Comparison of ENCODE assay signal across 34 cellular contexts in the genomic region with DNA sequence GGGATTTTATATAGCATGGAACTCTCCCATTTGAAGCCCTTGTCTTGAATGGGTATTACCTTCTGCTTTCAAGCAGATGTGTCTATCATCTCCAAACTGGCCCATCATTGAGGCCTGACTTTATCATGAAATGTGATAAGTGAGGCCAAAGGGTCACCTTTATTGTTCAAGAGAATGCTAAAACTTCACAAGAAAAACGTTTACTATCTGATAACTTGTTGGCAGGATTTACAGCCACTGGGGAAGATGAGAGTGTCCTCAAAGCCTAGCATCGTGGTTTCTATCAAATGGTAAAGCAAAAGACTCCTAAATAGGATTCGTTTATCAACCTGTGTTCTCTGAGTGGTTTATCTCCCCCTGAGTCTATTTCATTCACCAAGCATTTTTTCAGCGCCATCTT.
"Had no signal": no experiment of that assay in that cellular context is flagged by ENCODE, and none has a peak within 500 bp of the region (broad histone marks: within the 10 kb centered on the region; RNA-seq: fewer than 3 reads in every experiment).

No MANE protein-coding gene starts in this region.

- H3K36me3 ChIP-seq: MG63 had no signal

- H3K9me3 ChIP-seq: MG63 had no signal

- H3K4me3 ChIP-seq: MG63 had no signal

- H3K27ac ChIP-seq: KMS-11 had no signal

- DNase-seq: Karpas-422, Kasumi-1, MG63, MM.1S, MV-4-11, NCI-H1048, NCI-H1092, NCI-H1092 treated with DMSO at 0.1 percent for 48 hours, NCI-H1105, NCI-H1105 treated with DMSO at 0.1 percent for 48 hours, NCI-H1417, NCI-H1417 treated with DMSO at 0.1 percent for 48 hours, NCI-H1436, NCI-H1436 treated with DMSO at 0.1 percent for 48 hours, NCI-H146, NCI-H1694, NCI-H1694 treated with DMSO at 0.1 percent for 48 hours, NCI-H187, NCI-H187 treated with DMSO at 0.1 percent for 48 hours, NCI-H1930, NCI-H2029, NCI-H2029 treated with DMSO at 0.1 percent for 48 hours, NCI-H2081, NCI-H2081 treated with DMSO at 0.1 percent for 48 hours, NCI-H2107, NCI-H2171, NCI-H2171 treated with DMSO at 0.1 percent for 48 hours, NCI-H2227 treated with DMSO at 0.1 percent for 48 hours, NCI-H226, NCI-H345, NCI-H446, NCI-H446 treated with DMSO at 0.1 percent for 48 hours, NCI-H510A had no signal

- H3K9ac ChIP-seq: KMS-11 had no signal

- H3K27me3 ChIP-seq: MG63 had no signal
